8 cellular contexts compared by ENCODE assay signal in genomic region chr7:23105086-23105643, GRCh38. TPM values are rescaled to one million over a fixed set of nuclear protein-coding genes. Genes with fewer than 3 reads are reported as not detected.
DNase-seq lines count a peak whose midpoint lies in the region; ATAC-seq and TF ChIP-seq lines count a peak whose summit lies in the region.

No MANE protein-coding gene starts in this region.

- H3K36me3 ChIP-seq in HAP-1 (replicated peaks), result peaks cover 6% of the 10 kb centered on the region; the same call in 1 of the 2 replicates
- no peaks in the 10 kb centered on the region for H3K36me3 ChIP-seq in mucosa of descending colon (ENCODE audit: low read depth)

- intact Hi-C loops in mucosa of descending colon (cut with DNase I, micrococcal nuclease), result loop anchor here in 1 of 2 donors (10.0 kb wide), 1 partner anchor 80 kb away; the partner anchor contains the start of gene NUP42

- DNase-seq in DMS 273 (lab: John Stamatoyannopoulos, UW; ENCODE audit: unreplicated experiment), result peak; percentile 51
- DNase-seq in DMS 273 treated with DMSO at 0.1 percent for 48 hours (lab: John Stamatoyannopoulos, UW), result no peak
- DNase-seq in HAP-1 (ENCODE audit: low spot score in 2 of 2), result no peak
- peak; percentile 44 for DNase-seq in NB4 (ENCODE audit: low read depth)
- no peak for DNase-seq in cardiac fibroblast (ENCODE audit: low read depth in 2 of 2)
- DNase-seq in mucosa of descending colon, result peak in 1 of 3 donors; percentile 14
- no peak for DNase-seq in CD1c-positive myeloid dendritic cell (ENCODE audit: extremely low spot score)
- no peak for DNase-seq in NCI-H2227 (lab: John Stamatoyannopoulos, UW; ENCODE audit: unreplicated experiment)

- H3K4me1 ChIP-seq in HAP-1 (peaks cover 11% of the 10 kb centered on the region), mucosa of descending colon (ENCODE audit: low read depth) (peaks cover 8% of the 10 kb centered on the region)

- H3K9me3 ChIP-seq in HAP-1 (no peaks in the 10 kb centered on the region), mucosa of descending colon (no peaks in the 10 kb centered on the region)

- in situ Hi-C loops in HAP-1 (cut with MboI; ENCODE audit: low sequenced_read_pairs), result no loop called here

- TF ChIP-seq POLR2A in NB4 (IDR thresholded peaks at IDR 0.05; ENCODE audit: extremely low read depth, insufficient read length), result no peak

- H3K4me3 ChIP-seq in HAP-1, result peak overlapping the region; percentile 89
- H3K4me3 ChIP-seq in NB4 (ENCODE audit: low read depth, low read length), result peak overlapping the region; percentile 92
- peak overlapping the region; percentile 96 to 97 for H3K4me3 ChIP-seq in cardiac fibroblast (replicated peaks in 1 of 2; ENCODE audit: low read depth in 2 of 2, low read length in 2 of 2)
- peak overlapping the region; percentile 76 for H3K4me3 ChIP-seq in mucosa of descending colon

- peak; percentile 2 for ATAC-seq in mucosa of descending colon

- H3K27me3 ChIP-seq in HAP-1 (ENCODE audit: low read depth), result no peaks in the 10 kb centered on the region

- TF ChIP-seq CTCF in NB4 (IDR thresholded peaks at IDR 0.05; ENCODE audit: low read depth, low read length) (no peak), cardiac fibroblast (IDR thresholded peaks at IDR 0.05; ENCODE audit: low read depth, low read length) (no peak), mucosa of descending colon (IDR thresholded peaks at IDR 0.05) (no peak)

RNA-seq across cellular contexts. Expression of gene KLHL7, which starts 0.4 kb away (rescaled TPM):
- total RNA-seq in mucosa of descending colon, result 10 to 100 TPM; 15.6 to 25.5 (median 21.3) TPM

Comparison
In these comparisons a context has a peak if more than half of its experiments do, and no peak if none do; other contexts are left out.
1. DNase-seq: peak in DMS 273 (single experiment) and NB4 (single experiment); none in DMS 273 treated with DMSO at 0.1 percent for 48 hours (single experiment), HAP-1 (0 of 2), cardiac fibroblast (0 of 2), CD1c-positive myeloid dendritic cell (single experiment) and NCI-H2227 (single experiment).
2. Peak in every context shown above with its lines, with median percentiles within 50 percentile points of each other: H3K4me3 ChIP-seq.